ENCODE assay signal across 31 cellular contexts in genomic region chr19:3049089-3049488, GRCh38. TPM values are rescaled to one million over a fixed set of nuclear protein-coding genes. Genes with fewer than 3 reads are reported as not detected.
DNase-seq lines count a peak whose midpoint lies in the region; ATAC-seq, FAIRE-seq and TF ChIP-seq lines count a peak whose summit lies in the region.
"Had no signal": no experiment of that assay in that cellular context is flagged by ENCODE, and none has a peak within 500 bp of the region (broad histone marks: within the 10 kb centered on the region; RNA-seq: fewer than 3 reads in every experiment).

No MANE protein-coding gene starts in this region.

- H3K9ac ChIP-seq in HepG2 (ENCODE audit: insufficient read depth, low read depth, low read length) = no peak overlapping the region
- H3K9ac ChIP-seq: parathyroid adenoma had no signal

- H3K4me3 ChIP-seq in HepG2 (replicated peaks in 1 of 3; ENCODE audit: insufficient read depth in 1 of 3, low read depth in 2 of 3, low read length in 3 of 3) (no peak overlapping the region), right lobe of liver (no peak overlapping the region), ascending aorta (no peak overlapping the region)
- H3K4me3 ChIP-seq: gastroesophageal sphincter, HAP-1, lower lobe of right lung, mucosa of descending colon, Peyer's patch had no signal

- no peak for TF ChIP-seq RAD21 in HepG2 (CRISPR knock-in tag; IDR thresholded peaks at IDR 0.05)

- no peak overlapping the region for H3K27ac Mint-ChIP-seq in activated T-helper 1 cell treated with anti-CD3 and anti-CD28 coated beads, Interleukin-12 subunit alpha, Interleukin-12 subunit beta, Interleukin-2, Interleukin-4 antibody, amounts not matched to agents 30 ng/mL and 10 ng/mL and 1 ng/mL, durations not matched to agents 14 hours and 24 hours and 36 hours
- H3K27ac Mint-ChIP-seq in naive thymus-derived CD8-positive, alpha-beta T cell = peak overlapping the region in 8 of 10 donors; percentile 60 to 87 (median 74)
- H3K27ac Mint-ChIP-seq: stimulated activated naive CD8-positive, alpha-beta T cell treated with anti-CD3 and anti-CD28 coated beads, Interleukin-15, amount 100 ng/mL, for 72 hours had no signal

- H3K27me3 ChIP-seq in HepG2 (ENCODE audit: control insufficient read depth in 1 of 2, insufficient read depth in 2 of 2, low read length in 2 of 2) (no peaks in the 10 kb centered on the region; a peak in 3 of 5 replicates), right lobe of liver (no peaks in the 10 kb centered on the region), ascending aorta (no peaks in the 10 kb centered on the region)
- H3K27me3 ChIP-seq: gastroesophageal sphincter, Peyer's patch had no signal

- H3K4me2 ChIP-seq in HepG2 (ENCODE audit: low read depth, low read length) = no peak overlapping the region

- H3K27ac ChIP-seq in HepG2 (ENCODE audit: extremely low read length, insufficient read depth, low read length) = no peak overlapping the region
- H3K27ac ChIP-seq in right lobe of liver = no peak overlapping the region
- no peak overlapping the region for H3K27ac ChIP-seq in substantia nigra (ENCODE audit: low read depth, low read length, poor library complexity, severe bottlenecking)
- H3K27ac ChIP-seq in ascending aorta = no peak overlapping the region
- H3K27ac ChIP-seq: gastroesophageal sphincter, HL-60, lower lobe of right lung, parathyroid adenoma, Peyer's patch had no signal

- no peak for TF ChIP-seq CTCF in HepG2 (CRISPR knock-in tag; IDR thresholded peaks at IDR 0.05)
- TF ChIP-seq CTCF in right lobe of liver (IDR thresholded peaks at IDR 0.05) = no peak
- TF ChIP-seq CTCF in ascending aorta (IDR thresholded peaks at IDR 0.05) = no peak

- peaks cover 3% of the 10 kb centered on the region for H3K36me3 Mint-ChIP-seq in activated T-helper 1 cell treated with anti-CD3 and anti-CD28 coated beads, Interleukin-12 subunit alpha, Interleukin-12 subunit beta, Interleukin-2, Interleukin-4 antibody, amounts not matched to agents 30 ng/mL and 10 ng/mL and 1 ng/mL, durations not matched to agents 14 hours and 24 hours and 36 hours (ENCODE audit: low read depth)
- H3K36me3 Mint-ChIP-seq in naive thymus-derived CD8-positive, alpha-beta T cell = peaks cover 0 to 7% (median under 1%) of the 10 kb centered on the region in 3 donors

- no peak for DNase-seq in HepG2 (ENCODE audit: low spot score)
- no peak for DNase-seq in right lobe of liver
- no peak for DNase-seq in activated T-helper 1 cell treated with anti-CD3 and anti-CD28 coated beads, Interleukin-12 subunit alpha, Interleukin-12 subunit beta, Interleukin-2, Interleukin-4 antibody, amounts not matched to agents 30 ng/mL and 10 ng/mL and 1 ng/mL, durations not matched to agents 14 hours and 24 hours and 36 hours (ENCODE audit: low spot score)
- no peak for DNase-seq in naive thymus-derived CD8-positive, alpha-beta T cell
- DNase-seq in substantia nigra (lab: John Stamatoyannopoulos, UW) = no peak
- DNase-seq in ascending aorta (ENCODE audit: low spot score in 2 of 2) = no peak
- DNase-seq in NOMO-1 treated with dmso at 0.1 percent for 144 hours (lab: John Stamatoyannopoulos, UW; ENCODE audit: unreplicated experiment) = no peak
- DNase-seq: activated CD4-positive, alpha-beta T cell treated with anti-CD3 and anti-CD28 coated beads, Interleukin-2, amount 50 U/mL, for 48 hours; activated CD8-positive, alpha-beta memory T cell treated with anti-CD3 and anti-CD28 coated beads, Interleukin-2, amount 50 U/mL, for 4 hours; activated naive CD4-positive, alpha-beta T cell treated with anti-CD3 and anti-CD28 coated beads, Interleukin-2, amount 50 U/mL, for 16 hours; AML-193; anterior cingulate cortex; Kasumi-1; lower lobe of right lung; mucosa of descending colon; NCI-H1417; NCI-H2081 treated with DMSO at 0.1 percent for 48 hours; NCI-H345; NCI-H748 treated with DMSO at 0.1 percent for 48 hours; Peyer's patch; stimulated activated CD4-positive, alpha-beta T cell treated with anti-CD3 and anti-CD28 coated beads, Interleukin-2, amount 100 ng/mL, for 24 hours; stimulated activated naive CD8-positive, alpha-beta T cell treated with anti-CD3 and anti-CD28 coated beads, Interleukin-15, amount 100 ng/mL, for 72 hours; T-helper 1 cell had no signal

- H3K4me1 Mint-ChIP-seq in activated T-helper 1 cell treated with anti-CD3 and anti-CD28 coated beads, Interleukin-12 subunit alpha, Interleukin-12 subunit beta, Interleukin-2, Interleukin-4 antibody, amounts not matched to agents 30 ng/mL and 10 ng/mL and 1 ng/mL, durations not matched to agents 14 hours and 24 hours and 36 hours (ENCODE audit: low read depth) = peaks cover 7% of the 10 kb centered on the region
- H3K4me1 Mint-ChIP-seq in naive thymus-derived CD8-positive, alpha-beta T cell = peaks cover 14 to 39% (median 36%) of the 10 kb centered on the region in 4 donors

- H3K9me3 ChIP-seq in HepG2 (ENCODE audit: low read length) (no peaks in the 10 kb centered on the region), right lobe of liver (no peaks in the 10 kb centered on the region), ascending aorta (no peaks in the 10 kb centered on the region)
- H3K9me3 ChIP-seq: gastroesophageal sphincter, HAP-1, lower lobe of right lung, mucosa of descending colon, Peyer's patch had no signal

- peaks cover 15% of the 10 kb centered on the region for H3K4me1 ChIP-seq in HepG2 (ENCODE audit: insufficient read depth, low read length)
- H3K4me1 ChIP-seq in right lobe of liver = peaks cover 0 to 6% (median 0%) of the 10 kb centered on the region in 4 donors
- H3K4me1 ChIP-seq in ascending aorta = peaks cover 0 to 10% of the 10 kb centered on the region in 2 donors
- H3K4me1 ChIP-seq: HAP-1 had no signal

- H3K79me2 ChIP-seq in HepG2 (ENCODE audit: insufficient read depth, low read length) = no peaks in the 10 kb centered on the region
- H3K79me2 ChIP-seq: parathyroid adenoma had no signal

- POLR2A ChIA-PET in HepG2 (lab: Yijun Ruan, JAX) = no interaction called here
- POLR2A ChIA-PET in naive thymus-derived CD8-positive, alpha-beta T cell (lab: Charles Lee) = interaction anchor here (1.4 to 10.4 kb wide), 3 partner anchors 12 to 18 kb away, joined by 3 to 193 read pairs (median 48); partner anchors contain the start of gene TLE5

- intact Hi-C loops in HepG2 (cut with micrococcal nuclease; ENCODE audit: unreplicated experiment) (no loop called here), right lobe of liver (cut with DNase I) (no loop called here), ascending aorta (cut with DNase I) (no loop called here)
- intact Hi-C loops in activated T-helper 1 cell treated with anti-CD3 and anti-CD28 coated beads, Interleukin-12 subunit alpha, Interleukin-12 subunit beta, Interleukin-2, Interleukin-4 antibody, amounts not matched to agents 30 ng/mL and 10 ng/mL and 1 ng/mL, durations not matched to agents 14 hours and 24 hours and 36 hours (cut with micrococcal nuclease) = no loop called here

- TF ChIP-seq EP300 in HepG2 (IDR thresholded peaks at IDR 0.05; ENCODE audit: low read depth in 2 of 2, low read length in 2 of 2) (no peak), HepG2 (CRISPR knock-in tag; IDR thresholded peaks at IDR 0.05; ENCODE audit: borderline replicate concordance) (no peak)

- H4K20me1 ChIP-seq in HepG2 (ENCODE audit: insufficient read depth, low read length) = no peaks in the 10 kb centered on the region

- H2AFZ ChIP-seq in HepG2 (ENCODE audit: low read length) = no peak overlapping the region
- H2AFZ ChIP-seq: parathyroid adenoma had no signal

- CTCF ChIA-PET in HepG2 (lab: Yijun Ruan, JAX; ENCODE audit: low intra/inter-chr PET ratio, low total read pairs) = no interaction called here

- no peak for ATAC-seq in HepG2
- ATAC-seq in right lobe of liver = no peak
- ATAC-seq in naive thymus-derived CD8-positive, alpha-beta T cell = no peak
- no peak for ATAC-seq in activated CD4-positive, CD25-positive, alpha-beta regulatory T cell treated with anti-CD3 and anti-CD28 coated beads, Interleukin-2, amount 50 U/mL, for 24 hours
- ATAC-seq: gastroesophageal sphincter; lower lobe of right lung; mucosa of descending colon; right cardiac atrium; stimulated activated naive CD8-positive, alpha-beta T cell treated with anti-CD3 and anti-CD28 coated beads, Interleukin-15, amount 100 ng/mL, for 72 hours had no signal

- peaks cover 11% of the 10 kb centered on the region for H3K27me3 Mint-ChIP-seq in activated T-helper 1 cell treated with anti-CD3 and anti-CD28 coated beads, Interleukin-12 subunit alpha, Interleukin-12 subunit beta, Interleukin-2, Interleukin-4 antibody, amounts not matched to agents 30 ng/mL and 10 ng/mL and 1 ng/mL, durations not matched to agents 14 hours and 24 hours and 36 hours (ENCODE audit: insufficient read depth)
- H3K27me3 Mint-ChIP-seq in naive thymus-derived CD8-positive, alpha-beta T cell = peaks cover 0 to 2% (median 0%) of the 10 kb centered on the region in 5 donors

- no TSS peak for BruUV-seq in HepG2 (replicated peaks; lab: Mats Ljungman, UMichigan)

- FAIRE-seq in HepG2 (lab: Jason Lieb, UNC) = no peak
- FAIRE-seq: endothelial cell of umbilical vein, TTC549 had no signal

- TF ChIP-seq POLR2A in HepG2 (IDR thresholded peaks at IDR 0.05; ENCODE audit: insufficient read depth in 1 of 2, low read depth in 2 of 2, low read length in 2 of 2) (no peak), right lobe of liver (IDR thresholded peaks at IDR 0.05) (no peak)

- in situ Hi-C loops in HepG2 (cut with HindIII; ENCODE audit: extremely low pct_ligation_motif_present, low pct_unique_long_range_greater_than_20kb) = no loop called here

- H3K9me3 Mint-ChIP-seq in activated T-helper 1 cell treated with anti-CD3 and anti-CD28 coated beads, Interleukin-12 subunit alpha, Interleukin-12 subunit beta, Interleukin-2, Interleukin-4 antibody, amounts not matched to agents 30 ng/mL and 10 ng/mL and 1 ng/mL, durations not matched to agents 14 hours and 24 hours and 36 hours = no peaks in the 10 kb centered on the region
- H3K9me3 Mint-ChIP-seq in naive thymus-derived CD8-positive, alpha-beta T cell = no peaks in the 10 kb centered on the region
- H3K9me3 Mint-ChIP-seq: stimulated activated naive CD8-positive, alpha-beta T cell treated with anti-CD3 and anti-CD28 coated beads, Interleukin-15, amount 100 ng/mL, for 72 hours had no signal

- peak overlapping the region; percentile 55 for H3K4me3 Mint-ChIP-seq in activated T-helper 1 cell treated with anti-CD3 and anti-CD28 coated beads, Interleukin-12 subunit alpha, Interleukin-12 subunit beta, Interleukin-2, Interleukin-4 antibody, amounts not matched to agents 30 ng/mL and 10 ng/mL and 1 ng/mL, durations not matched to agents 14 hours and 24 hours and 36 hours
- H3K4me3 Mint-ChIP-seq in naive thymus-derived CD8-positive, alpha-beta T cell = peak overlapping the region in 8 of 10 donors; percentile 33 to 74 (median 57)
- H3K4me3 Mint-ChIP-seq: stimulated activated naive CD8-positive, alpha-beta T cell treated with anti-CD3 and anti-CD28 coated beads, Interleukin-15, amount 100 ng/mL, for 72 hours had no signal

- WGBS in HepG2 (ENCODE audit: low lambda C conversion rate) = 48% methylated on average over 3 of the region's 3 CpGs
- WGBS in right lobe of liver (ENCODE audit: insufficient coverage, low coverage, low lambda C conversion rate, missing lambda C conversion rate) = 80% methylated on average over 3 of the region's 3 CpGs

- H3K36me3 ChIP-seq in HepG2 (replicated peaks in 1 of 2; ENCODE audit: control insufficient read depth in 1 of 2, insufficient read depth in 2 of 2, low read length in 2 of 2) (peaks cover 0 to 6% of the 10 kb centered on the region in 2 experiments; a peak in 1 of 5 replicates), right lobe of liver (peaks cover 0 to 3% (median 0%) of the 10 kb centered on the region in 4 donors), ascending aorta (peaks cover 10 to 12% of the 10 kb centered on the region in 2 donors)

RNA-seq across cellular contexts. Expression of gene TLE5, which starts 13.2 kb away (rescaled TPM):
- total RNA-seq in HepG2 (2016; rRNA removed; fragmentation: Illumina TruSeq; extraction: Trizol) (51.6 and 62.8 TPM in 2 replicates), right lobe of liver (100 to 1,000 TPM; 119 to 198 (median 152) TPM), ascending aorta (559 TPM)
- 148 and 187 TPM in 2 replicates for total RNA-seq in HepG2 (2016; cell fraction: cytosol; rRNA removed; fragmentation: Illumina TruSeq; extraction: Trizol; ENCODE audit: low read depth)
- 41.9 and 63.2 TPM in 2 replicates for total RNA-seq in HepG2 (2016; cell fraction: insoluble cytoplasmic fraction; rRNA removed; fragmentation: Illumina TruSeq; extraction: Trizol)
- total RNA-seq in HepG2 (2016; cell fraction: membrane; rRNA removed; fragmentation: Illumina TruSeq; extraction: Trizol) = 155 and 189 TPM in 2 replicates
- 29.0 and 32.6 TPM in 2 replicates for total RNA-seq in HepG2 (2016; cell fraction: nucleus; rRNA removed; fragmentation: Illumina TruSeq; extraction: Trizol)
- polyA plus RNA-seq in HepG2 (2011; rRNA removed) = 189 and 246 TPM in 2 replicates
- 170 and 253 TPM in 2 replicates for polyA plus RNA-seq in HepG2 (2011; cell fraction: cytosol; rRNA removed)
- 312 and 359 TPM in 2 replicates for polyA plus RNA-seq in HepG2 (2011; cell fraction: nucleus; rRNA removed)
- polyA plus RNA-seq in HepG2 (2012) = 157 and 182 TPM in 2 replicates
- polyA plus RNA-seq in HepG2 (2016; cell fraction: cytosol; fragmentation: Illumina TruSeq; extraction: Trizol; ENCODE audit: low read depth) = 365 and 380 TPM in 2 replicates
- 90.9 and 108 TPM in 2 replicates for polyA plus RNA-seq in HepG2 (2016; cell fraction: insoluble cytoplasmic fraction; fragmentation: Illumina TruSeq; extraction: Trizol; ENCODE audit: low read depth)
- polyA plus RNA-seq in HepG2 (2016; cell fraction: membrane; fragmentation: Illumina TruSeq; extraction: Trizol; ENCODE audit: low read depth) = 308 and 330 TPM in 2 replicates
- 105 and 117 TPM in 2 replicates for polyA plus RNA-seq in HepG2 (2016; cell fraction: nucleus; fragmentation: Illumina TruSeq; extraction: Trizol; ENCODE audit: insufficient read depth, low read depth)
- polyA minus RNA-seq in HepG2 (2011; rRNA and poly(A)+ RNA removed; ENCODE audit: low replicate concordance) = 213 and 462 TPM in 2 replicates
- polyA minus RNA-seq in HepG2 (2011; cell fraction: cytosol; rRNA and poly(A)+ RNA removed) = 159 and 180 TPM in 2 replicates
- 36.2 and 46.2 TPM in 2 replicates for polyA minus RNA-seq in HepG2 (2011; cell fraction: nucleus; rRNA and poly(A)+ RNA removed)
- total RNA-seq in activated T-helper 1 cell treated with anti-CD3 and anti-CD28 coated beads, Interleukin-12 subunit alpha, Interleukin-12 subunit beta, Interleukin-2, Interleukin-4 antibody, amounts not matched to agents 30 ng/mL and 10 ng/mL and 1 ng/mL, durations not matched to agents 14 hours and 24 hours and 36 hours = 378 and 399 TPM in 2 replicates
- total RNA-seq in naive thymus-derived CD8-positive, alpha-beta T cell = 100 to 1,000 TPM; 981 to 983 TPM
- polyA plus RNA-seq in naive thymus-derived CD8-positive, alpha-beta T cell = 100 to 1,000 TPM; 451 to 924 (median 555) TPM

RNA-seq across cellular contexts. Expression of gene TLE2, which starts 20.0 kb away (rescaled TPM):
- 0.07 TPM in 1 of 2 replicates, not detected in the other for total RNA-seq in HepG2 (2016; rRNA removed; fragmentation: Illumina TruSeq; extraction: Trizol)
- not detected in 2 replicates for total RNA-seq in HepG2 (2016; cell fraction: cytosol; rRNA removed; fragmentation: Illumina TruSeq; extraction: Trizol; ENCODE audit: low read depth)
- total RNA-seq in HepG2 (2016; cell fraction: insoluble cytoplasmic fraction; rRNA removed; fragmentation: Illumina TruSeq; extraction: Trizol) = not detected in 2 replicates
- total RNA-seq in HepG2 (2016; cell fraction: membrane; rRNA removed; fragmentation: Illumina TruSeq; extraction: Trizol) = 0.14 and 0.15 TPM in 2 replicates
- total RNA-seq in HepG2 (2016; cell fraction: nucleus; rRNA removed; fragmentation: Illumina TruSeq; extraction: Trizol) = not detected in 2 replicates
- 0.72 and 0.81 TPM in 2 replicates for polyA plus RNA-seq in HepG2 (2011; rRNA removed)
- 0.21 and 0.25 TPM in 2 replicates for polyA plus RNA-seq in HepG2 (2011; cell fraction: cytosol; rRNA removed)
- polyA plus RNA-seq in HepG2 (2011; cell fraction: nucleus; rRNA removed) = 1.8 and 1.9 TPM in 2 replicates
- 0.67 and 0.75 TPM in 2 replicates for polyA plus RNA-seq in HepG2 (2012)
- polyA plus RNA-seq in HepG2 (2016; cell fraction: cytosol; fragmentation: Illumina TruSeq; extraction: Trizol; ENCODE audit: low read depth) = 0.19 and 0.40 TPM in 2 replicates
- 0.13 TPM in 1 of 2 replicates, not detected in the other for polyA plus RNA-seq in HepG2 (2016; cell fraction: insoluble cytoplasmic fraction; fragmentation: Illumina TruSeq; extraction: Trizol; ENCODE audit: low read depth)
- polyA plus RNA-seq in HepG2 (2016; cell fraction: membrane; fragmentation: Illumina TruSeq; extraction: Trizol; ENCODE audit: low read depth) = 0.23 and 0.82 TPM in 2 replicates
- 0.56 TPM in 1 of 2 replicates, not detected in the other for polyA plus RNA-seq in HepG2 (2016; cell fraction: nucleus; fragmentation: Illumina TruSeq; extraction: Trizol; ENCODE audit: insufficient read depth, low read depth)
- polyA minus RNA-seq in HepG2 (2011; rRNA and poly(A)+ RNA removed; ENCODE audit: low replicate concordance) = 1.3 and 12.9 TPM in 2 replicates
- 0.35 and 0.89 TPM in 2 replicates for polyA minus RNA-seq in HepG2 (2011; cell fraction: cytosol; rRNA and poly(A)+ RNA removed)
- 0.77 TPM in 1 of 2 replicates, not detected in the other for polyA minus RNA-seq in HepG2 (2011; cell fraction: nucleus; rRNA and poly(A)+ RNA removed)
- total RNA-seq in right lobe of liver = 10 to 100 TPM in 2 of 6 experiments, 1 to 10 TPM in 4; 6.1 to 20.6 (median 9.3) TPM
- 0.78 and 1.1 TPM in 2 replicates for total RNA-seq in activated T-helper 1 cell treated with anti-CD3 and anti-CD28 coated beads, Interleukin-12 subunit alpha, Interleukin-12 subunit beta, Interleukin-2, Interleukin-4 antibody, amounts not matched to agents 30 ng/mL and 10 ng/mL and 1 ng/mL, durations not matched to agents 14 hours and 24 hours and 36 hours
- total RNA-seq in naive thymus-derived CD8-positive, alpha-beta T cell = 10 to 100 TPM; 19.1 to 21.1 TPM
- 10 to 100 TPM in 2 of 3 donors, 1 to 10 TPM in 1; 7.0 to 12.4 (median 10.8) TPM for polyA plus RNA-seq in naive thymus-derived CD8-positive, alpha-beta T cell
- 86.3 TPM for total RNA-seq in ascending aorta

RNA-seq across cellular contexts. Expression of gene GNA11, which starts 45.1 kb away (rescaled TPM):
- total RNA-seq in HepG2 (2016; rRNA removed; fragmentation: Illumina TruSeq; extraction: Trizol) = 18.8 and 26.8 TPM in 2 replicates
- 4.5 and 5.5 TPM in 2 replicates for total RNA-seq in HepG2 (2016; cell fraction: cytosol; rRNA removed; fragmentation: Illumina TruSeq; extraction: Trizol; ENCODE audit: low read depth)
- total RNA-seq in HepG2 (2016; cell fraction: insoluble cytoplasmic fraction; rRNA removed; fragmentation: Illumina TruSeq; extraction: Trizol) = 16.2 and 28.2 TPM in 2 replicates
- total RNA-seq in HepG2 (2016; cell fraction: membrane; rRNA removed; fragmentation: Illumina TruSeq; extraction: Trizol) = 20.2 and 20.3 TPM in 2 replicates
- 13.2 and 15.8 TPM in 2 replicates for total RNA-seq in HepG2 (2016; cell fraction: nucleus; rRNA removed; fragmentation: Illumina TruSeq; extraction: Trizol)
- polyA plus RNA-seq in HepG2 (2011; rRNA removed) = 16.0 and 16.8 TPM in 2 replicates
- 18.0 and 19.4 TPM in 2 replicates for polyA plus RNA-seq in HepG2 (2011; cell fraction: cytosol; rRNA removed)
- polyA plus RNA-seq in HepG2 (2011; cell fraction: nucleus; rRNA removed) = 24.5 and 30.8 TPM in 2 replicates
- 21.5 and 25.5 TPM in 2 replicates for polyA plus RNA-seq in HepG2 (2012)
- 4.2 and 4.6 TPM in 2 replicates for polyA plus RNA-seq in HepG2 (2016; cell fraction: cytosol; fragmentation: Illumina TruSeq; extraction: Trizol; ENCODE audit: low read depth)
- 25.9 and 33.9 TPM in 2 replicates for polyA plus RNA-seq in HepG2 (2016; cell fraction: insoluble cytoplasmic fraction; fragmentation: Illumina TruSeq; extraction: Trizol; ENCODE audit: low read depth)
- 14.1 and 15.9 TPM in 2 replicates for polyA plus RNA-seq in HepG2 (2016; cell fraction: membrane; fragmentation: Illumina TruSeq; extraction: Trizol; ENCODE audit: low read depth)
- 31.1 and 31.9 TPM in 2 replicates for polyA plus RNA-seq in HepG2 (2016; cell fraction: nucleus; fragmentation: Illumina TruSeq; extraction: Trizol; ENCODE audit: insufficient read depth, low read depth)
- polyA minus RNA-seq in HepG2 (2011; rRNA and poly(A)+ RNA removed; ENCODE audit: low replicate concordance) = 36.6 and 52.6 TPM in 2 replicates
- polyA minus RNA-seq in HepG2 (2011; cell fraction: cytosol; rRNA and poly(A)+ RNA removed) = 10.8 and 16.8 TPM in 2 replicates
- polyA minus RNA-seq in HepG2 (2011; cell fraction: nucleus; rRNA and poly(A)+ RNA removed) = 6.7 and 7.1 TPM in 2 replicates
- 10 to 100 TPM; 19.5 to 28.0 (median 22.4) TPM for total RNA-seq in right lobe of liver
- 4.1 and 5.7 TPM in 2 replicates for total RNA-seq in activated T-helper 1 cell treated with anti-CD3 and anti-CD28 coated beads, Interleukin-12 subunit alpha, Interleukin-12 subunit beta, Interleukin-2, Interleukin-4 antibody, amounts not matched to agents 30 ng/mL and 10 ng/mL and 1 ng/mL, durations not matched to agents 14 hours and 24 hours and 36 hours
- total RNA-seq in naive thymus-derived CD8-positive, alpha-beta T cell = 1 to 10 TPM; 5.1 to 5.4 TPM
- under 1 TPM; 0.43 to 0.60 (median 0.47) TPM for polyA plus RNA-seq in naive thymus-derived CD8-positive, alpha-beta T cell
- 178 TPM for total RNA-seq in ascending aorta
